Comparison of ENCODE assay signal across 9 cellular contexts in genomic region chr19:50817941-50818858, GRCh38. TPM values are rescaled to one million over a fixed set of nuclear protein-coding genes. Genes with fewer than 3 reads are reported as not detected.
DNase-seq lines count a peak whose midpoint lies in the region; ATAC-seq and TF ChIP-seq lines count a peak whose summit lies in the region.
"Had no signal": no experiment of that assay in that cellular context is flagged by ENCODE, and none has a peak within 500 bp of the region (broad histone marks: within the 10 kb centered on the region; RNA-seq: fewer than 3 reads in every experiment).

No MANE protein-coding gene starts in this region.

- H3K4me3 ChIP-seq in Peyer's patch (peak overlapping the region; percentile 41 to 55 (median 46)), breast epithelium (peak overlapping the region in 2 of 3 donors; percentile 41 to 60), mesendoderm (ENCODE audit: low read length) (peak overlapping the region; percentile 59), lower leg skin (ENCODE audit: low read depth, poor library complexity, severe bottlenecking) (no peak overlapping the region)

- TF ChIP-seq CTCF in Calu3 (IDR thresholded peaks at IDR 0.05; ENCODE audit: unreplicated experiment), result no peak
- TF ChIP-seq CTCF in Peyer's patch (IDR thresholded peaks at IDR 0.05), result no peak
- no peak for TF ChIP-seq CTCF in breast epithelium (IDR thresholded peaks at IDR 0.05)
- TF ChIP-seq CTCF in lower leg skin (IDR thresholded peaks at IDR 0.05), result no peak

- TF ChIP-seq POLR2A in Peyer's patch (IDR thresholded peaks at IDR 0.05) (peak; percentile 19 to 31), breast epithelium (IDR thresholded peaks at IDR 0.05) (no peak), lower leg skin (IDR thresholded peaks at IDR 0.05) (no peak)

- no peaks in the 10 kb centered on the region for H3K79me2 ChIP-seq in mesendoderm (ENCODE audit: control insufficient read depth, insufficient read depth, low read length)

- H3K27me3 ChIP-seq in Peyer's patch (no peaks in the 10 kb centered on the region), breast epithelium (peaks cover 0 to 61% of the 10 kb centered on the region in 2 donors), mesendoderm (ENCODE audit: insufficient read depth, low read length, poor library complexity) (peaks cover 6% of the 10 kb centered on the region)

- H2BK120ac ChIP-seq in mesendoderm (ENCODE audit: low read depth, low read length), result no peak overlapping the region

- peak overlapping the region; percentile 90 for H3K56ac ChIP-seq in mesendoderm (ENCODE audit: low read length)

- no peaks in the 10 kb centered on the region for H3K36me3 Mint-ChIP-seq in Calu3 (ENCODE audit: insufficient read depth, unreplicated experiment)

- H3K27ac ChIP-seq in Peyer's patch (peak overlapping the region in 3 of 4 donors; percentile 52 to 71 (median 57)), breast epithelium (no peak overlapping the region), mesendoderm (ENCODE audit: low read depth, low read length) (no peak overlapping the region)

- H2AK5ac ChIP-seq in mesendoderm (ENCODE audit: low read length), result no peak overlapping the region

- peak; percentile 55 for ATAC-seq in GM19043 (IDR thresholded peaks at IDR 0.05; ENCODE audit: low read depth, unreplicated experiment)
- peak; percentile 51 for ATAC-seq in HG03103 (IDR thresholded peaks at IDR 0.05; ENCODE audit: low read depth, unreplicated experiment)

- DNase-seq in Calu3 (peak; percentile 72), Peyer's patch (peak; percentile 86 to 90 (median 87)), breast epithelium (ENCODE audit: low spot score in 2 of 2) (no peak), mesendoderm (peak; percentile 82), T1000 (lab: John Stamatoyannopoulos, UW) (no peak), lower leg skin (ENCODE audit: low spot score in 2 of 2) (no peak)

- peaks cover 19% of the 10 kb centered on the region for H3K4me1 Mint-ChIP-seq in Calu3 (ENCODE audit: low read depth, unreplicated experiment)

- intact Hi-C loops in Calu3 (cut with micrococcal nuclease; ENCODE audit: unreplicated experiment), result no loop called here
- intact Hi-C loops in breast epithelium (cut with DNase I; ENCODE audit: low total_unique reads), result no loop called here
- intact Hi-C loops in lower leg skin (cut with DNase I; ENCODE audit: low total_unique reads), result no loop called here

- H3K4me1 ChIP-seq in Peyer's patch, result peaks cover 3 to 22% (median 7%) of the 10 kb centered on the region in 4 donors
- H3K4me1 ChIP-seq in breast epithelium, result no peaks in the 10 kb centered on the region
- peaks cover 2% of the 10 kb centered on the region for H3K4me1 ChIP-seq in mesendoderm (ENCODE audit: control insufficient read depth, low read depth, low read length)

- H2BK15ac ChIP-seq in mesendoderm (replicated peaks; ENCODE audit: low read depth), result no peak overlapping the region

- H3K36me3 ChIP-seq in Peyer's patch (no peaks in the 10 kb centered on the region), breast epithelium (no peaks in the 10 kb centered on the region), mesendoderm (ENCODE audit: control insufficient read depth, insufficient read depth, low read length) (no peaks in the 10 kb centered on the region)

- no peak overlapping the region for H3K27ac Mint-ChIP-seq in Calu3 (ENCODE audit: unreplicated experiment)

- H3K4me2 ChIP-seq in mesendoderm (ENCODE audit: low read length), result peak overlapping the region; percentile 92

- CTCF ChIA-PET in Calu3 (lab: Charles Lee), result no interaction called here

- no peaks in the 10 kb centered on the region for H3K79me1 ChIP-seq in mesendoderm (ENCODE audit: low read length)

- BruUV-seq in Calu3 (replicated peaks; lab: Mats Ljungman, UMichigan), result no TSS peak

- H3K4me3 Mint-ChIP-seq in Calu3 (ENCODE audit: low read depth, unreplicated experiment), result peak overlapping the region; percentile 39

- H3K9me3 ChIP-seq in Peyer's patch (no peaks in the 10 kb centered on the region), breast epithelium (no peaks in the 10 kb centered on the region)

- H4K8ac ChIP-seq in mesendoderm (ENCODE audit: low read depth, low read length), result no peak overlapping the region

- no peaks in the 10 kb centered on the region for H3K9me3 Mint-ChIP-seq in Calu3 (ENCODE audit: low read depth, unreplicated experiment)

- WGBS in mesendoderm (ENCODE audit: extremely low coverage, insufficient coverage, low lambda C conversion rate), result no CpG with 5 or more reads among the region's 52 CpGs
- WGBS in lower leg skin, 2 donors, result 10 to 14% methylated on average over 22 of the region's 52 CpGs

- H3K23ac ChIP-seq in mesendoderm (ENCODE audit: low read length), result no peak overlapping the region

- no peak overlapping the region for H3K18ac ChIP-seq in mesendoderm (ENCODE audit: low read length)

- H3K27me3 Mint-ChIP-seq in Calu3 (ENCODE audit: unreplicated experiment), result peaks cover 98% of the 10 kb centered on the region

- H3K9ac ChIP-seq in mesendoderm (ENCODE audit: low read length), result peak overlapping the region; percentile 64

- H3K4ac ChIP-seq in mesendoderm (ENCODE audit: low read depth, low read length), result no peak overlapping the region

- H2BK5ac ChIP-seq in mesendoderm (ENCODE audit: low read length), result no peak overlapping the region

- no peak overlapping the region for H4K5ac ChIP-seq in mesendoderm (ENCODE audit: low read length)

RNA-seq across cellular contexts. Expression of gene KLK1, which starts 5.4 kb away (rescaled TPM):
- total RNA-seq in Calu3 (2022), result not detected in 2 replicates
- total RNA-seq in Peyer's patch, result 10 to 100 TPM; 24.5 to 60.2 (median 47.3) TPM
- under 1 TPM in 2 of 3 donors, not detected in 1; 0.33 to 0.44 TPM for total RNA-seq in breast epithelium
- polyA plus RNA-seq in mesendoderm (2013, experiment 1 of 2), result 2.8 TPM
- polyA plus RNA-seq in mesendoderm (2013, experiment 2 of 2), result 2.8 TPM
- 10 to 100 TPM; 35.9 to 49.9 (median 46.6) TPM for total RNA-seq in lower leg skin

RNA-seq across cellular contexts. Expression of gene KLK15, which starts 15.2 kb away (rescaled TPM):
- total RNA-seq in Calu3 (2022) (not detected in 2 replicates), Peyer's patch (not detected), breast epithelium (not detected), lower leg skin (not detected)
- not detected for polyA plus RNA-seq in mesendoderm (2013, experiment 1 of 2)
- polyA plus RNA-seq in mesendoderm (2013, experiment 2 of 2), result not detected
- total RNA-seq: activated CD8-positive, alpha-beta memory T cell treated with anti-CD3 and anti-CD28 coated beads for 36 hours had no signal

RNA-seq across cellular contexts. Expression of gene ACP4, which starts 28.0 kb away (rescaled TPM):
- total RNA-seq in Calu3 (2022), result not detected in 2 replicates
- total RNA-seq in Peyer's patch, result not detected
- total RNA-seq in breast epithelium, result not detected
- polyA plus RNA-seq in mesendoderm (2013, experiment 1 of 2), result not detected
- not detected for polyA plus RNA-seq in mesendoderm (2013, experiment 2 of 2)
- total RNA-seq in lower leg skin, result 1 to 10 TPM in 1 of 4 donors, under 1 TPM in 1, not detected in 2; 0.58 to 3.1 TPM
- total RNA-seq: activated CD8-positive, alpha-beta memory T cell treated with anti-CD3 and anti-CD28 coated beads for 36 hours had no signal

RNA-seq across cellular contexts. Expression of gene KLK3, which starts 36.5 kb away (rescaled TPM):
- total RNA-seq in Calu3 (2022), result not detected in 2 replicates
- total RNA-seq in Peyer's patch, result 1 to 10 TPM in 3 of 4 donors, not detected in 1; 1.2 to 2.4 (median 1.9) TPM
- 10 to 100 TPM in 1 of 3 donors, under 1 TPM in 1, not detected in 1; 0.32 to 45.2 TPM for total RNA-seq in breast epithelium
- not detected for polyA plus RNA-seq in mesendoderm (2013, experiment 1 of 2)
- not detected for polyA plus RNA-seq in mesendoderm (2013, experiment 2 of 2)
- total RNA-seq in lower leg skin, result 100 to 1,000 TPM in 1 of 4 donors, 10 to 100 TPM in 1, 1 to 10 TPM in 1, under 1 TPM in 1; 0.13 to 119 (median 10.4) TPM
- total RNA-seq: activated CD8-positive, alpha-beta memory T cell treated with anti-CD3 and anti-CD28 coated beads for 36 hours had no signal

RNA-seq across cellular contexts. Expression of gene GPR32, which starts 47.9 kb away (rescaled TPM):
- total RNA-seq in Calu3 (2022) (not detected in 2 replicates), Peyer's patch (not detected), breast epithelium (not detected), lower leg skin (not detected)
- polyA plus RNA-seq in mesendoderm (2013, experiment 1 of 2), result not detected
- polyA plus RNA-seq in mesendoderm (2013, experiment 2 of 2), result not detected
- total RNA-seq: activated CD8-positive, alpha-beta memory T cell treated with anti-CD3 and anti-CD28 coated beads for 36 hours had no signal

Comparison
In these comparisons a context has a peak if more than half of its experiments do, and no peak if none do; other contexts are left out.
1. DNase-seq: peak in Calu3 (single experiment), Peyer's patch (3 of 3) and mesendoderm (single experiment); none in breast epithelium (0 of 2), T1000 (single experiment) and lower leg skin (0 of 2).
2. H3K27ac ChIP-seq: peak in Peyer's patch (3 of 4); none in breast epithelium (0 of 2) and mesendoderm (single experiment).
3. POLR2A ChIP-seq: peak in Peyer's patch (2 of 2); none in breast epithelium (single experiment) and lower leg skin (0 of 2).
4. RNA of gene KLK1, which starts 5.4 kb away (total RNA-seq): 24.5 to 60.2 TPM in Peyer's patch and 35.9 to 49.9 TPM in lower leg skin; 0.33 to 0.44 TPM in breast epithelium and not detected in Calu3; every median in the first group is over 10 times any median in the second.